Comparison of ENCODE assay signal across 30 cellular contexts in genomic region chr20:22696759-22697158, GRCh38.
"Had no signal": no experiment of that assay in that cellular context is flagged by ENCODE, and none has a peak within 500 bp of the region (broad histone marks: within the 10 kb centered on the region; RNA-seq: fewer than 3 reads in every experiment).

No MANE protein-coding gene starts in this region.

- DNase-seq: activated effector memory CD4-positive, alpha-beta T cell treated with anti-CD3 and anti-CD28 coated beads, Interleukin-2, amount 50 U/mL, for 16 hours; activated effector memory CD4-positive, alpha-beta T cell treated with Interleukin-2 at 50 U/mL for 16 hours; activated gamma-delta T cell; activated gamma-delta T cell treated with Interleukin-2 at 50 U/mL for 16 hours; activated naive CD4-positive, alpha-beta T cell; activated naive CD4-positive, alpha-beta T cell treated with anti-CD3 and anti-CD28 coated beads for 36 hours; activated naive CD4-positive, alpha-beta T cell treated with anti-CD3 and anti-CD28 coated beads, Interleukin-2, amount 10 ng/mL, durations not matched to agents 7 days and 5 days; activated naive CD4-positive, alpha-beta T cell treated with anti-CD3 and anti-CD28 coated beads, Interleukin-2, amount 50 U/mL, for 16 hours; activated naive CD4-positive, alpha-beta T cell treated with Interleukin-2 at 50 U/mL for 16 hours; activated naive CD8-positive, alpha-beta T cell treated with anti-CD3 and anti-CD28 coated beads for 36 hours; activated naive CD8-positive, alpha-beta T cell treated with anti-CD3 and anti-CD28 coated beads, Interleukin-2, amount 10 ng/mL, durations not matched to agents 7 days and 5 days; activated naive CD8-positive, alpha-beta T cell treated with anti-CD3 and anti-CD28 coated beads, Interleukin-2, amount 50 U/mL, for 24 hours; activated T-cell treated with anti-CD3 and anti-CD28 coated beads, Interleukin-2, amount 50 U/mL, for 1 hour; activated T-cell treated with anti-CD3 and anti-CD28 coated beads, Interleukin-2, amount 50 U/mL, for 24 hours; activated T-cell treated with anti-CD3 and anti-CD28 coated beads, Interleukin-2, amount 50 U/mL, for 4 hours; activated T-cell treated with anti-CD3 and anti-CD28 coated beads, Interleukin-2, amount 50 U/mL, for 48 hours; activated T-cell treated with anti-CD3 and anti-CD28 coated beads, Interleukin-2, amount 50 U/mL, for 72 hours; adrenal gland; amniotic stem cell; amygdala; anterior cingulate cortex; aorta; body of pancreas; brain microvascular endothelial cell; caudate nucleus; central memory CD4-positive, alpha-beta T cell; cerebellar nuclear complex had no signal

- H3K4me3 ChIP-seq: adrenal gland, ascending aorta, body of pancreas, breast epithelium, cardiac muscle cell had no signal

- H3K27me3 ChIP-seq: adrenal gland, ascending aorta, body of pancreas, brain microvascular endothelial cell, breast epithelium had no signal

- H3K27ac ChIP-seq: adrenal gland, ascending aorta, body of pancreas, brain microvascular endothelial cell, breast epithelium, cardiac muscle cell had no signal

- H3K9me3 ChIP-seq: adrenal gland, ascending aorta, body of pancreas had no signal

- H3K36me3 ChIP-seq: adrenal gland, ascending aorta, brain microvascular endothelial cell, breast epithelium, cardiac muscle cell had no signal

- H3K4me1 ChIP-seq: body of pancreas, breast epithelium had no signal
